ENCODE assay signal across 1 cellular context in genomic region chr2:233029321-233029720, GRCh38.
TF ChIP-seq lines count a peak whose summit lies in the region.

No MANE protein-coding gene starts in this region.

TF ChIP-seq in A549, 52 proteins besides CTCF, POLR2A, EP300 and RAD21 (continued from another document):
- TF ChIP-seq REST (IDR thresholded peaks at IDR 0.05), result no peak
- TF ChIP-seq MAZ (IDR thresholded peaks at IDR 0.05; ENCODE audit: borderline replicate concordance, low read depth, low read length), result no peak
- no peak for TF ChIP-seq HOXB5 (CRISPR knock-in tag; IDR thresholded peaks at IDR 0.05)
- no peak for TF ChIP-seq EHMT2 (IDR thresholded peaks at IDR 0.05; ENCODE audit: low read depth)
- no peak for TF ChIP-seq GATA3 (IDR thresholded peaks at IDR 0.05; ENCODE audit: borderline replicate concordance)
- no peak for TF ChIP-seq USF2 (IDR thresholded peaks at IDR 0.05)
- no peak for TF ChIP-seq ZC3H11A (IDR thresholded peaks at IDR 0.05)
- TF ChIP-seq FOSL2 (IDR thresholded peaks at IDR 0.05), result no peak
- TF ChIP-seq FOSL2 (CRISPR knock-in tag; IDR thresholded peaks at IDR 0.05), result no peak
- no peak for TF ChIP-seq RNF2 (IDR thresholded peaks at IDR 0.05; ENCODE audit: borderline replicate concordance, low read depth)
- TF ChIP-seq RFX5 (IDR thresholded peaks at IDR 0.05), result no peak
- TF ChIP-seq NR3C1 (IDR thresholded peaks at IDR 0.05), result no peak
- no peak for TF ChIP-seq HMGXB4 (CRISPR knock-in tag; IDR thresholded peaks at IDR 0.05; ENCODE audit: borderline replicate concordance)
- no peak for TF ChIP-seq HES2 (IDR thresholded peaks at IDR 0.05)
- TF ChIP-seq PBX3 (IDR thresholded peaks at IDR 0.05), result no peak
- no peak for TF ChIP-seq SREBF2 (IDR thresholded peaks at IDR 0.05)
- no peak for TF ChIP-seq CHD4 (IDR thresholded peaks at IDR 0.05; ENCODE audit: borderline replicate concordance)
- TF ChIP-seq EHF (CRISPR knock-in tag; IDR thresholded peaks at IDR 0.05), result no peak
TF ChIP-seq in A549: peak in this region for 0.
